Comparison of ENCODE assay signal across 8 cellular contexts in genomic region chr1:202810193-202810614, GRCh38. TPM values are rescaled to one million over a fixed set of nuclear protein-coding genes. Genes with fewer than 3 reads are reported as not detected.
DNase-seq lines count a peak whose midpoint lies in the region; ATAC-seq and TF ChIP-seq lines count a peak whose summit lies in the region.

No MANE protein-coding gene starts in this region.

- H3K27me3 ChIP-seq in lung (ENCODE audit: control insufficient read depth, insufficient read depth), result no peaks in the 10 kb centered on the region
- no peaks in the 10 kb centered on the region for H3K27me3 ChIP-seq in transverse colon

- peaks cover 7 to 12% of the 10 kb centered on the region in 2 donors for H3K4me1 ChIP-seq in lung (ENCODE audit: control insufficient read depth in 2 of 2, insufficient read depth in 2 of 2, low read length in 2 of 2)
- H3K4me1 ChIP-seq in transverse colon, result peaks cover 3 to 48% (median 28%) of the 10 kb centered on the region in 4 donors

- CTCF ChIA-PET in activated naive CD4-positive, alpha-beta T cell treated with anti-CD3 and anti-CD28 coated beads for 36 hours (lab: Charles Lee), result no interaction called here

- H3K4me3 ChIP-seq in lung, result peak overlapping the region; percentile 16
- peak overlapping the region; percentile 52 to 93 (median 68) for H3K4me3 ChIP-seq in transverse colon

- H3K27me3 Mint-ChIP-seq in activated naive CD4-positive, alpha-beta T cell treated with anti-CD3 and anti-CD28 coated beads for 36 hours (ENCODE audit: low read depth), result no peaks in the 10 kb centered on the region
- peaks cover 15% of the 10 kb centered on the region for H3K27me3 Mint-ChIP-seq in brain

- 9 to 10% methylated on average over 13 of the region's 13 CpGs for WGBS in lung, 2 donors
- WGBS in transverse colon (ENCODE audit: low coverage in 1 of 2), 2 donors, result 10 to 14% methylated on average over 12 to 13 of the region's 13 CpGs

- H3K4me1 Mint-ChIP-seq in activated naive CD4-positive, alpha-beta T cell treated with anti-CD3 and anti-CD28 coated beads for 36 hours (ENCODE audit: low read depth), result peaks cover 37% of the 10 kb centered on the region
- peaks cover 54% of the 10 kb centered on the region for H3K4me1 Mint-ChIP-seq in brain

- H3K4me3 Mint-ChIP-seq in activated naive CD4-positive, alpha-beta T cell treated with anti-CD3 and anti-CD28 coated beads for 36 hours, result peak overlapping the region; percentile 74
- peak overlapping the region; percentile 85 to 95 (median 90) for H3K4me3 Mint-ChIP-seq in brain

- ATAC-seq in lung (ENCODE audit: insufficient read depth, low FRiP score) (no peak), HG03025 (IDR thresholded peaks at IDR 0.05; ENCODE audit: low FRiP score, unreplicated experiment) (no peak)

- no peaks in the 10 kb centered on the region for H3K9me3 ChIP-seq in lung (ENCODE audit: control insufficient read depth in 2 of 2, insufficient read depth in 1 of 2, low read length in 1 of 2)
- no peaks in the 10 kb centered on the region for H3K9me3 ChIP-seq in transverse colon

- H3K36me3 ChIP-seq in lung (ENCODE audit: control insufficient read depth in 2 of 2, insufficient read depth in 2 of 2, low read length in 2 of 2) (no peaks in the 10 kb centered on the region), transverse colon (no peaks in the 10 kb centered on the region)

- in situ Hi-C loops in transverse colon (cut with MboI; ENCODE audit: low pct_ligation_motif_present in 1 of 4, low pct_unique_long_range_greater_than_20kb in 1 of 4, low sequenced_read_pairs in 3 of 4), result no loop called here

- TF ChIP-seq EP300 in transverse colon (IDR thresholded peaks at IDR 0.05; ENCODE audit: low read depth), result no peak

- peaks cover 4% of the 10 kb centered on the region for H3K36me3 Mint-ChIP-seq in activated naive CD4-positive, alpha-beta T cell treated with anti-CD3 and anti-CD28 coated beads for 36 hours (ENCODE audit: low read depth)
- H3K36me3 Mint-ChIP-seq in brain, result no peaks in the 10 kb centered on the region

- H3K27ac Mint-ChIP-seq in activated naive CD4-positive, alpha-beta T cell treated with anti-CD3 and anti-CD28 coated beads for 36 hours, result no peak overlapping the region
- peak overlapping the region; percentile 83 to 98 (median 96) for H3K27ac Mint-ChIP-seq in brain

- intact Hi-C loops in activated naive CD4-positive, alpha-beta T cell treated with anti-CD3 and anti-CD28 coated beads for 36 hours (cut with micrococcal nuclease), result loop anchor here (2.0 to 10.0 kb wide), 2 partner anchors 159 to 1705 kb away; partner anchors contain the start of gene MDM4
- intact Hi-C loops in transverse colon (cut with DNase I; ENCODE audit: low total_unique reads), result no loop called here

- no peaks in the 10 kb centered on the region for H3K9me3 Mint-ChIP-seq in activated naive CD4-positive, alpha-beta T cell treated with anti-CD3 and anti-CD28 coated beads for 36 hours
- H3K9me3 Mint-ChIP-seq in brain, result peaks cover 0 to 10% (median 0%) of the 10 kb centered on the region in 5 experiments

- no peak for TF ChIP-seq CTCF in brain (conservative IDR thresholded peaks at IDR 0.05)
- TF ChIP-seq CTCF in lung (IDR thresholded peaks at IDR 0.05; ENCODE audit: control extremely low read depth, extremely low read depth), result no peak
- no peak for TF ChIP-seq CTCF in transverse colon (IDR thresholded peaks at IDR 0.05)

- H3K27ac ChIP-seq in lung (ENCODE audit: low read depth in 1 of 2, low read length in 1 of 2) (peak overlapping the region; percentile 50 to 66), transverse colon (peak overlapping the region; percentile 80 to 91 (median 89))

- no peak for TF ChIP-seq POLR2A in transverse colon (IDR thresholded peaks at IDR 0.05)

- DNase-seq in activated naive CD4-positive, alpha-beta T cell treated with anti-CD3 and anti-CD28 coated beads for 36 hours, result no peak
- DNase-seq in activated naive CD4-positive, alpha-beta T cell treated with anti-CD3 and anti-CD28 coated beads, Interleukin-2, amount 50 U/mL, for 16 hours, result no peak
- DNase-seq in lung (ENCODE audit: low spot score) (no peak), transverse colon (no peak), D341Med (ENCODE audit: low spot score) (no peak)
- DNase-seq in activated naive CD4-positive, alpha-beta T cell (lab: John Stamatoyannopoulos, UW), result no peak

RNA-seq across cellular contexts. Expression of gene PCAT6, which starts 0.6 kb away (rescaled TPM):
- total RNA-seq in activated naive CD4-positive, alpha-beta T cell treated with anti-CD3 and anti-CD28 coated beads for 36 hours, result under 1 TPM; 0.37 to 0.43 TPM
- polyA plus RNA-seq in brain (ENCODE audit: insufficient read depth, low read depth, low replicate concordance) (14.5 TPM), lung (1 to 10 TPM in 1 of 2 donors, under 1 TPM in 1; 0.84 to 1.8 TPM)
- total RNA-seq in lung (1 to 10 TPM in 1 of 2 donors, not detected in 1; 1.3 TPM), transverse colon (not detected)

RNA-seq across cellular contexts. Expression of gene KDM5B, which starts 2.0 kb away (rescaled TPM):
- total RNA-seq in activated naive CD4-positive, alpha-beta T cell treated with anti-CD3 and anti-CD28 coated beads for 36 hours, result 10 to 100 TPM; 16.8 to 18.2 TPM
- 61.5 TPM for polyA plus RNA-seq in brain (ENCODE audit: insufficient read depth, low read depth, low replicate concordance)
- 100 to 1,000 TPM in 1 of 2 donors, 10 to 100 TPM in 1; 51.1 to 247 TPM for total RNA-seq in lung
- 10 to 100 TPM; 11.2 to 12.1 TPM for polyA plus RNA-seq in lung
- total RNA-seq in transverse colon, result 100 to 1,000 TPM in 1 of 4 donors, 10 to 100 TPM in 3; 50.5 to 104 (median 71.7) TPM
